2 cellular contexts compared by ENCODE assay signal in genomic region chr16:25006504-25007055, GRCh38.
A peak's percentile ranks its signal among the peaks of the same experiment; 100 is the strongest.
TF ChIP-seq lines count a peak whose summit lies in the region.

No MANE protein-coding gene starts in this region.

TF ChIP-seq in A549, 52 proteins besides CTCF, POLR2A, EP300 and RAD21 (continued from another document):
- TF ChIP-seq HMGXB4 (CRISPR knock-in tag; IDR thresholded peaks at IDR 0.05; ENCODE audit: borderline replicate concordance), result no peak
- TF ChIP-seq NFE2L2 (conservative IDR thresholded peaks at IDR 0.05; ENCODE audit: low read length), result no peak
- TF ChIP-seq MAX (IDR thresholded peaks at IDR 0.05), result no peak
- TF ChIP-seq FOSB (CRISPR knock-in tag; IDR thresholded peaks at IDR 0.05), result no peak
- TF ChIP-seq CBX2 (IDR thresholded peaks at IDR 0.05; ENCODE audit: borderline replicate concordance, low read depth), result no peak
- no peak for TF ChIP-seq TFCP2L1 (CRISPR knock-in tag; IDR thresholded peaks at IDR 0.05)
- TF ChIP-seq EHF (CRISPR knock-in tag; IDR thresholded peaks at IDR 0.05), result no peak
- no peak for TF ChIP-seq MAFK (IDR thresholded peaks at IDR 0.05; ENCODE audit: partially characterized antibody)
- TF ChIP-seq ESRRA (IDR thresholded peaks at IDR 0.05; ENCODE audit: borderline replicate concordance, low read length), result no peak
- TF ChIP-seq JUN (IDR thresholded peaks at IDR 0.05), result no peak

TF ChIP-seq in HepG2, 621 proteins besides CTCF, POLR2A, EP300 and RAD21 (continued from another document):
- TF ChIP-seq ZBTB33 (CRISPR knock-in tag; IDR thresholded peaks at IDR 0.05), result peak; percentile 34; the same call in 1 of the 2 replicates
- TF ChIP-seq HDAC2 (CRISPR knock-in tag; IDR thresholded peaks at IDR 0.05), result peak; percentile 16; the same call in 1 of the 2 replicates
- no peak for TF ChIP-seq DRAP1 (CRISPR knock-in tag; IDR thresholded peaks at IDR 0.05)
- TF ChIP-seq GATAD2A (CRISPR knock-in tag; IDR thresholded peaks at IDR 0.05), result peak; percentile 30; the same call in 1 of the 2 replicates
- 0 out of 2 replicates have a peak, but pooled peaks have one; percentile 38 for TF ChIP-seq FOXP4 (CRISPR knock-in tag; IDR thresholded peaks at IDR 0.05)
- TF ChIP-seq ZBTB38 (CRISPR knock-in tag; IDR thresholded peaks at IDR 0.05), result peak; percentile 29; the same call in 1 of the 2 replicates
- TF ChIP-seq SOX13 (IDR thresholded peaks at IDR 0.05), result no peak
- peak in 1 of 2 experiments; percentile 61; a peak in 2 of 4 replicates for TF ChIP-seq SOX13 (CRISPR knock-in tag; conservative IDR thresholded peaks at IDR 0.05 in 1 of 2, IDR thresholded peaks at IDR 0.05 in 1 of 2)
- peak; percentile 37; the same call in 1 of the 2 replicates for TF ChIP-seq HNF4A (CRISPR knock-in tag; IDR thresholded peaks at IDR 0.05)
- peak; percentile 25; the same call in 1 of the 2 replicates for TF ChIP-seq RARA (CRISPR knock-in tag; IDR thresholded peaks at IDR 0.05)
- peak; percentile 36; the same call in 1 of the 2 replicates for TF ChIP-seq TFAP4 (IDR thresholded peaks at IDR 0.05; ENCODE audit: borderline replicate concordance, low read depth)
- TF ChIP-seq HOMEZ (CRISPR knock-in tag; IDR thresholded peaks at IDR 0.05; ENCODE audit: low read depth), result peak; percentile 12; the same call in 1 of the 2 replicates
- no peak for TF ChIP-seq ZNF580 (CRISPR knock-in tag; IDR thresholded peaks at IDR 0.05; ENCODE audit: borderline replicate concordance, low read depth)
- TF ChIP-seq PITX1 (CRISPR knock-in tag; IDR thresholded peaks at IDR 0.05), result 0 out of 2 replicates have a peak, but pooled peaks have one; percentile 46
- TF ChIP-seq FOXP1 (IDR thresholded peaks at IDR 0.05), result no peak
- peak; percentile 44 for TF ChIP-seq FOXP1 (CRISPR knock-in tag; IDR thresholded peaks at IDR 0.05)
- TF ChIP-seq KLF6 (CRISPR knock-in tag; IDR thresholded peaks at IDR 0.05), result no peak
- TF ChIP-seq TBX3 (IDR thresholded peaks at IDR 0.05; ENCODE audit: borderline replicate concordance), result peak; percentile 77; the same call in 1 of the 2 replicates
- TF ChIP-seq FOXA3 (CRISPR knock-in tag; IDR thresholded peaks at IDR 0.05), result 0 out of 2 replicates have a peak, but pooled peaks have one; percentile 14
- 0 out of 2 replicates have a peak, but pooled peaks have one; percentile 47 for TF ChIP-seq TFE3 (CRISPR knock-in tag; IDR thresholded peaks at IDR 0.05)
- TF ChIP-seq CEBPB (IDR thresholded peaks at IDR 0.05; ENCODE audit: borderline replicate concordance, low read depth, low read length), result peak; percentile 79
- TF ChIP-seq SALL1 (CRISPR knock-in tag; IDR thresholded peaks at IDR 0.05), result 0 out of 2 replicates have a peak, but pooled peaks have one; percentile 17
- peak; percentile 90 for TF ChIP-seq BHLHE40 (IDR thresholded peaks at IDR 0.05; ENCODE audit: low read length)
- peak; percentile 53 for TF ChIP-seq FOSL2 (CRISPR knock-in tag; IDR thresholded peaks at IDR 0.05)
- TF ChIP-seq ZFX (CRISPR knock-in tag; IDR thresholded peaks at IDR 0.05; ENCODE audit: low read depth), result 0 out of 2 replicates have a peak, but pooled peaks have one; percentile 29
- TF ChIP-seq ISL2 (CRISPR knock-in tag; IDR thresholded peaks at IDR 0.05), result 0 out of 2 replicates have a peak, but pooled peaks have one; percentile 17
- peak; percentile 56 for TF ChIP-seq NR2F6 (IDR thresholded peaks at IDR 0.05)
- peak; percentile 33; the same call in 1 of the 2 replicates for TF ChIP-seq NR2F6 (CRISPR knock-in tag; IDR thresholded peaks at IDR 0.05)
- TF ChIP-seq ETS1 (CRISPR knock-in tag; IDR thresholded peaks at IDR 0.05), result no peak
- no peak for TF ChIP-seq NR0B2 (CRISPR knock-in tag; IDR thresholded peaks at IDR 0.05)
- no peak for TF ChIP-seq ZBTB44 (CRISPR knock-in tag; IDR thresholded peaks at IDR 0.05)
- no peak for TF ChIP-seq CREB1 (IDR thresholded peaks at IDR 0.05)
- TF ChIP-seq CREB1 (CRISPR knock-in tag; IDR thresholded peaks at IDR 0.05), result peak; percentile 29; the same call in 1 of the 2 replicates
- TF ChIP-seq TEAD3 (CRISPR knock-in tag; optimal IDR thresholded peaks at IDR 0.05; ENCODE audit: borderline replicate concordance), result peak; percentile 41
- TF ChIP-seq ZNF354B (CRISPR knock-in tag; IDR thresholded peaks at IDR 0.05), result no peak
- TF ChIP-seq CREM (IDR thresholded peaks at IDR 0.05), result peak; percentile 23; the same call in 1 of the 2 replicates
- TF ChIP-seq CREM (CRISPR knock-in tag; IDR thresholded peaks at IDR 0.05), result no peak
- peak; percentile 7 to 57; a peak in 2 of 4 replicates for TF ChIP-seq NR2F1 (CRISPR knock-in tag; IDR thresholded peaks at IDR 0.05)
- TF ChIP-seq BCL6 (CRISPR knock-in tag; IDR thresholded peaks at IDR 0.05), result peak; percentile 35; the same call in 1 of the 2 replicates
- no peak for TF ChIP-seq THAP8 (CRISPR knock-in tag; IDR thresholded peaks at IDR 0.05; ENCODE audit: borderline replicate concordance)
- no peak for TF ChIP-seq SOX5 (CRISPR knock-in tag; IDR thresholded peaks at IDR 0.05; ENCODE audit: borderline replicate concordance)
- TF ChIP-seq MXI1 (IDR thresholded peaks at IDR 0.05; ENCODE audit: borderline replicate concordance, low read depth, low read length), result peak; percentile 27; the same call in 1 of the 3 replicates
- TF ChIP-seq CEBPG (CRISPR knock-in tag; IDR thresholded peaks at IDR 0.05), result peak; percentile 25; the same call in 1 of the 2 replicates
- TF ChIP-seq USF2 (IDR thresholded peaks at IDR 0.05; ENCODE audit: low read depth, low read length), result no peak
- peak; percentile 40; the same call in 1 of the 2 replicates for TF ChIP-seq USF2 (CRISPR knock-in tag; IDR thresholded peaks at IDR 0.05; ENCODE audit: borderline replicate concordance)
- peak; percentile 47; the same call in 1 of the 2 replicates for TF ChIP-seq TBX2 (CRISPR knock-in tag; IDR thresholded peaks at IDR 0.05; ENCODE audit: borderline replicate concordance)
TF ChIP-seq in HepG2: peak in this region for 33.
